In the genomic region with DNA sequence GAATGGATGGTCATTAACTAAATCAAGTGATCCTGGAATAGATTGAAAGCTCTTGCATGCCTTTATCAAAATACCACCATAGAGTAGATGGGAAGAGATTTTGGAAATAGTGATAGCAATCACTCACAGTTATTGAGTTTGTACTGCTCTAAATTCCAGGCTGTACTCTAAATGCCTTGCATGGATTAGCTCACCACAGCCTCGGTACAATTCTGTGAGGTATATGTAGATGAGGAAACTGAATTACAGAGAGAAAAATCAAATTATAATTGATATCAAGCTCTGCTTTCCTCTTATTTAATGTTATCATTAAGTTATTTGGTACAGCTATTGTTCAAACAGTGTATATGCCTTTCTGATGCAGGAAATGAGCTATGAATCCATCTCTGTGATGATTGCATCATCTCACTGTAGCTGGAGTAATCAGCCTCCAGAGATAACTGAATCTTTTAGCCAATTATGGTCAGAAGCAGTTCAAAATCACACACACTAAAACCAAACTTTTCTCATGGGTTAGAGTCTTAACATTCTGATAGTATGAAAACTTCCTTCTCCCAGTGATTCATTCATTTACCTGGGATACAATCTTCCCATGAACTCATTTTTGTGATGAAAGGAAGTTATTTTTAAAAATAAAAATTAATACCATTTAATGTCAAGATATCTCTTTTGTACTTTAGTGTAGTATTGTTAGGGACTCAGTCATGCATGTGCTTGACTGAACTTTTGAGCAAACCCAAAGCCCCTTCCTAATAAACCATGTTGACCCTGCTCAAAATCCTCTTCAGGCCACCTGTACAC, we compare ENCODE assay signal across 9 cellular contexts. TPM values are rescaled to one million over a fixed set of nuclear protein-coding genes. Genes with fewer than 3 reads are reported as not detected.
DNase-seq lines count a peak whose midpoint lies in the region; ATAC-seq, FAIRE-seq and TF ChIP-seq lines count a peak whose summit lies in the region.
"Had no signal": no experiment of that assay in that cellular context is flagged by ENCODE, and none has a peak within 500 bp of the region (broad histone marks: within the 10 kb centered on the region; RNA-seq: fewer than 3 reads in every experiment).

No MANE protein-coding gene starts in this region.

- no peaks in the 10 kb centered on the region for H3K36me3 ChIP-seq in bronchial epithelial cell (ENCODE audit: control insufficient read depth, insufficient read depth, low read length)

- no peaks in the 10 kb centered on the region for H3K27me3 ChIP-seq in bronchial epithelial cell (ENCODE audit: control insufficient read depth, insufficient read depth, low read length)

- DNase-seq in EH (ENCODE audit: low read depth) (peak; percentile 90), LHCN-M2 (ENCODE audit: low read depth) (peak; percentile 53), bronchial epithelial cell (ENCODE audit: low read depth) (peak; percentile 63), myocyte (ENCODE audit: low read depth) (peak; percentile 31), CD1c-positive myeloid dendritic cell (ENCODE audit: extremely low spot score) (no peak)
- DNase-seq in activated effector memory CD4-positive, alpha-beta T cell treated with anti-CD3 and anti-CD28 coated beads, Interleukin-2, amount 50 U/mL, for 16 hours: no peak
- DNase-seq: activated CD8-positive, alpha-beta memory T cell treated with anti-CD3 and anti-CD28 coated beads, Interleukin-2, amount 50 U/mL, for 48 hours; T-helper 17 cell had no signal

- no peak for FAIRE-seq in bronchial epithelial cell (lab: Jason Lieb, UNC)

- no peak overlapping the region for H3K4me3 ChIP-seq in bronchial epithelial cell (ENCODE audit: low read depth, low read length)

- TF ChIP-seq CTCF in bronchial epithelial cell (IDR thresholded peaks at IDR 0.05; ENCODE audit: insufficient read depth, low read length, severe bottlenecking): no peak

- no peak for ATAC-seq in esophagus mucosa
- ATAC-seq: T-helper 17 cell had no signal

RNA-seq across cellular contexts. Expression of a gene that starts 52.1 kb away (rescaled TPM):
- total RNA-seq in LHCN-M2 (2014; rRNA removed) (10.5 and 11.3 TPM in 2 replicates), bronchial epithelial cell (14.2 and 16.3 TPM in 2 replicates), myocyte (31.3 and 34.2 TPM in 2 replicates), esophagus mucosa (21.8 TPM)
- 7.6 TPM for polyA plus RNA-seq in LHCN-M2 (2012)
- polyA plus RNA-seq in myocyte (2012): 15.6 TPM

Comparison
In these comparisons a context has a peak if more than half of its experiments do, and no peak if none do; other contexts are left out.
1. DNase-seq: peak in EH (single experiment), LHCN-M2 (single experiment), bronchial epithelial cell (single experiment) and myocyte (single experiment); none in activated effector memory CD4-positive, alpha-beta T cell treated with anti-CD3 and anti-CD28 coated beads, Interleukin-2, amount 50 U/mL, for 16 hours (single experiment) and CD1c-positive myeloid dendritic cell (single experiment).